In the genomic region with DNA sequence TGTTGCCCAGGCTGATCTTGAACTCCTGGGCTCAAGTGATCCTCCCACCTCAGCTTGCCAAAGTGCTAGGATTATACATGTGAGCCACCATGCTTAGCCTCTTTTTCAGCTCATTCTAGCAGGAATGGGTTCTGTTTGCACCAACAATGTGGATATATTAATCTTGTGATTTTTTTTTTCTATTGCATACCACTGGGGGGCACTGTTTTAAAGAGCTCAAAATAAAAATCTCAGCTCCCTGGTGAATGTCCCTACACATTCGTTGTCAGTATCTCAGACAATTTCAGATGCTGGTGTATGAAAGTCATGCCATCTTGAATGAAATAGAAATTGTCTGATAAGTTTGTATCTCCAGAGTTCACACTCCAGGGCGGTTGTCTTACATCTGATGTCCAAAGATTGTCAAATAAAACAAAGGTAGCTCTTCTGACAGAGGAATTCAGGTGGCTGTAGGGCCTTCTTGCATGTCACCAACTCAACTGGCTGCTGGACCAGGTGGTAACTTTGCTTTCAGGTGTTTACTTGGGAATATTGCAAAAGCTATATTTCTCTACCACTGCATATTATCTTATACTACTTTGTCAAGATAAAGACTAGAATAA, we compare ENCODE assay signal across 2 cellular contexts.
TF ChIP-seq lines count a peak whose summit lies in the region.

No MANE protein-coding gene starts in this region.

TF ChIP-seq in IMR-90, 13 proteins besides CTCF, POLR2A, EP300 and RAD21:
- TF ChIP-seq RCOR1 (IDR thresholded peaks at IDR 0.05; ENCODE audit: insufficient replicate concordance, low read length) (no peak), CEBPB (IDR thresholded peaks at IDR 0.05; ENCODE audit: low read depth, low read length) (no peak), SMC3 (IDR thresholded peaks at IDR 0.05; ENCODE audit: low read depth, low read length) (peak; percentile 70), CHD1 (IDR thresholded peaks at IDR 0.05; ENCODE audit: low read depth, low read length) (no peak), MXI1 (IDR thresholded peaks at IDR 0.05; ENCODE audit: borderline replicate concordance, low read depth, low read length) (no peak)

TF ChIP-seq in endothelial cell of umbilical vein, 7 proteins besides CTCF, POLR2A, EP300 and RAD21:
- TF ChIP-seq EZH2 (IDR thresholded peaks at IDR 0.05; ENCODE audit: borderline replicate concordance, low read depth, low read length, severe bottlenecking) = no peak
- TF ChIP-seq, protein P1, sequence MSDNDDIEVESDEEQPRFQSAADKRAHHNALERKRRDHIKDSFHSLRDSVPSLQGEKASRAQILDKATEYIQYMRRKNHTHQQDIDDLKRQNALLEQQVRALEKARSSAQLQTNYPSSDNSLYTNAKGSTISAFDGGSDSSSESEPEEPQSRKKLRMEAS (IDR thresholded peaks at IDR 0.05; ENCODE audit: insufficient read depth, insufficient read length) = no peak
- no peak for TF ChIP-seq POLR2AphosphoS5 (IDR thresholded peaks at IDR 0.05; ENCODE audit: insufficient read depth, low read depth, low read length)
- TF ChIP-seq JUN (IDR thresholded peaks at IDR 0.05; ENCODE audit: borderline replicate concordance, insufficient read depth, insufficient read length, low read depth) = no peak
- no peak for TF ChIP-seq MYC (IDR thresholded peaks at IDR 0.05; ENCODE audit: low read depth, low read length)
- no peak for TF ChIP-seq GATA2 (IDR thresholded peaks at IDR 0.05; ENCODE audit: insufficient read depth, insufficient read length, low read depth, low read length)
- TF ChIP-seq FOS (IDR thresholded peaks at IDR 0.05; ENCODE audit: borderline replicate concordance, insufficient read depth, low read length) = no peak
